In the genomic region with DNA sequence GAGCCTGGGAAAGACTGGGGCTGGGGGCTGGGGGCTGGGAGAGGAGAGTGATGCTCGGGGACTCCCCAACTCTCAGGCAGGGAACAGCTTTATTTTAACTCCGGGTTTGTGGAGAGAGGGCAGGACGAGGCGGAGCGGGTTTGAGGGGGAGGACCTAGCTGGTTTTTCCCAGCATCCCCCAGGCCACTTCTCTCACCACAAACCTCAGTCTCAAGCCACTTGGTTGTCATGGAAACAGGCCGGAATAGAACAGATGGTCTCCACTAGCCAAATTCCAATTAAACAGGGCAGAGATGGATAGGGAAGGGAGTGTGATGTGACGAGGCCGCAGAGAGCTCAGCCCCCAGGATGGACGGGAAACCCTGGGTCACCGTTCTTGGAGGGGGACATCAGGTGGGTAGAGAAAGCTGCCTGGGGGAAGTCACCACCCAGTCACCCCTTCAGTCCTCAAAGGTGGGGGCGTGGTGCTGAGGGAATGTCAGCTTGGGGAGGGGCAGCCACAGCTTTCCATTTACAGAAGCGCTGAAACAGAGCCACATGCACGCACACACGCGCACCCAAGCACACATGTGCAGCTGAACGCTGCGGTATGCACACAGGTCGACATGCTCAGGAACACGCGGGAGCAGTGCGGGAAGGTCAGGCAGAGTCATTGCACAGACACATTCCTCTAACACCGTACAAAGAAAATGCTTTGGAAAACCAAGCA, we compare ENCODE assay signal across 10 cellular contexts. TPM values are rescaled to one million over a fixed set of nuclear protein-coding genes. Genes with fewer than 3 reads are reported as not detected.
DNase-seq lines count a peak whose midpoint lies in the region; ATAC-seq, FAIRE-seq and TF ChIP-seq lines count a peak whose summit lies in the region.
"Had no signal": no experiment of that assay in that cellular context is flagged by ENCODE, and none has a peak within 500 bp of the region (broad histone marks: within the 10 kb centered on the region; RNA-seq: fewer than 3 reads in every experiment).

No MANE protein-coding gene starts in this region.

- SMC1A ChIA-PET in GM12878 (lab: Charles Lee; ENCODE audit: uncharacterized antibody, unreplicated experiment): interaction anchor here (1.8 to 2.0 kb wide), 2 partner anchors 20 to 36 kb away, joined by 8 to 9 read pairs; a partner anchor contains a TSS

- peak; percentile 90 for DNase-seq in DMS 273 treated with DMSO at 0.1 percent for 48 hours (lab: John Stamatoyannopoulos, UW)
- DNase-seq in NB4 (ENCODE audit: low read depth): peak; percentile 85
- no peak for DNase-seq in GM12878 (ENCODE audit: low read depth, low spot score)
- peak in 1 of 3 donors; percentile 40 for DNase-seq in mucosa of descending colon
- no peak for DNase-seq in effector CD4-positive, alpha-beta T cell
- no peak for DNase-seq in activated CD8-positive, alpha-beta memory T cell treated with anti-CD3 and anti-CD28 coated beads for 24 hours

- TF ChIP-seq POLR2A in NB4 (IDR thresholded peaks at IDR 0.05; ENCODE audit: extremely low read depth, insufficient read length): no peak
- TF ChIP-seq POLR2A in GM12878 (IDR thresholded peaks at IDR 0.05; ENCODE audit: low read depth, low read length): no peak

- H3K4me1 ChIP-seq in GM12878 (ENCODE audit: control insufficient read depth, insufficient read depth, low read length) (peaks cover 8% of the 10 kb centered on the region), mucosa of descending colon (ENCODE audit: low read depth) (peaks cover 3% of the 10 kb centered on the region)
- H3K4me1 ChIP-seq: SJSA1 had no signal

- WGBS in GM12878 (ENCODE audit: insufficient coverage, insufficient replicate concordance, low lambda C conversion rate, missing lambda C conversion rate): 65% methylated on average over 22 of the region's 22 CpGs

- H3K79me2 ChIP-seq in GM12878 (ENCODE audit: control insufficient read depth, insufficient read depth, low read length): no peaks in the 10 kb centered on the region

- peak overlapping the region; percentile 3; the same call in 1 of the 2 replicates for H3K4me2 ChIP-seq in GM12878 (ENCODE audit: control insufficient read depth, insufficient read depth)

- H3K36me3 ChIP-seq in GM12878 (ENCODE audit: control insufficient read depth in 2 of 2, insufficient read depth in 2 of 2, low read length in 1 of 2) (peaks cover 0 to 1% of the 10 kb centered on the region in 2 experiments; a peak in 1 of 4 replicates), mucosa of descending colon (ENCODE audit: low read depth) (no peaks in the 10 kb centered on the region)
- H3K36me3 ChIP-seq: SJSA1 had no signal

- RAD21 ChIA-PET in GM12878 (lab: Charles Lee; ENCODE audit: unreplicated experiment): interaction anchor here (0.6 to 2.1 kb wide), 3 partner anchors 19 to 36 kb away, joined by 4 to 8 read pairs (median 7); a partner anchor contains a TSS

- in situ Hi-C loops in GM12878 (cut with MboI): no loop called here

- ATAC-seq in GM12878 (peak; percentile 80), mucosa of descending colon (peak; percentile 12), HG03039 (IDR thresholded peaks at IDR 0.05; ENCODE audit: unreplicated experiment) (no peak), GM18861 (IDR thresholded peaks at IDR 0.05; ENCODE audit: unreplicated experiment) (no peak)

- POLR2A ChIA-PET in GM12878 (lab: Charles Lee): interaction anchor here (0.7 to 1.6 kb wide), 4 partner anchors 12 to 21 kb away, joined by 3 to 5 read pairs (median 4); a partner anchor contains a TSS

- intact Hi-C loops in GM12878 (cut with micrococcal nuclease; ENCODE audit: unreplicated experiment): no loop called here
- intact Hi-C loops in mucosa of descending colon (cut with DNase I, micrococcal nuclease): no loop called here

- FAIRE-seq in GM12878 (lab: Jason Lieb, UNC): peak; percentile 23
- FAIRE-seq: endometrium had no signal

- H4K20me1 ChIP-seq in GM12878 (ENCODE audit: control insufficient read depth, insufficient read depth): no peaks in the 10 kb centered on the region

- TF ChIP-seq EP300 in GM12878 (IDR thresholded peaks at IDR 0.05; ENCODE audit: borderline replicate concordance in 1 of 2, control insufficient read depth in 1 of 2, low read depth in 2 of 2, low read length in 2 of 2): no peak

- H3K27me3 ChIP-seq in GM12878 (replicated peaks in 1 of 2; ENCODE audit: control insufficient read depth in 2 of 2, insufficient read depth in 2 of 2, low read length in 1 of 2): no peaks in the 10 kb centered on the region
- H3K27me3 ChIP-seq: SJSA1 had no signal

- no peak overlapping the region for H3K9ac ChIP-seq in GM12878 (ENCODE audit: control insufficient read depth, insufficient read depth, low read length)

- no peak overlapping the region for H3K4me3 ChIP-seq in NB4 (ENCODE audit: low read depth, low read length)
- no peak overlapping the region for H3K4me3 ChIP-seq in GM12878
- no peak overlapping the region for H3K4me3 ChIP-seq in mucosa of descending colon
- H3K4me3 ChIP-seq: SJSA1 had no signal

- H3K9me3 ChIP-seq in GM12878 (replicated peaks; ENCODE audit: control insufficient read depth, insufficient read depth, low read length) (no peaks in the 10 kb centered on the region), mucosa of descending colon (no peaks in the 10 kb centered on the region)
- H3K9me3 ChIP-seq: SJSA1 had no signal

- no peak for TF ChIP-seq RAD21 in GM12878 (IDR thresholded peaks at IDR 0.05; ENCODE audit: insufficient read depth, low read depth, low read length)

- H3K27ac ChIP-seq in GM12878 (ENCODE audit: control insufficient read depth, insufficient read depth): no peak overlapping the region; the same call in 1 of the 2 replicates
- H3K27ac ChIP-seq: SJSA1 had no signal

- no peak for TF ChIP-seq CTCF in NB4 (IDR thresholded peaks at IDR 0.05; ENCODE audit: low read depth, low read length)
- TF ChIP-seq CTCF in GM12878 (IDR thresholded peaks at IDR 0.05 in 2 of 3, conservative IDR thresholded peaks at IDR 0.05 in 1 of 3; ENCODE audit: control insufficient read depth in 2 of 3, extremely low read depth in 1 of 3, insufficient read depth in 1 of 3, low read depth in 3 of 3, low read length in 3 of 3): no peak
- TF ChIP-seq CTCF in mucosa of descending colon (IDR thresholded peaks at IDR 0.05): no peak

- no TSS peak for BruUV-seq in GM12878 (replicated peaks; lab: Mats Ljungman, UMichigan)

- CTCF ChIA-PET in GM12878 (lab: Yijun Ruan, JAX): interaction anchor here (0.8 to 2.4 kb wide), 6 partner anchors 9 to 36 kb away, joined by 3 to 9 read pairs (median 4); no protein-coding TSS in a partner anchor

- peak overlapping the region; percentile 16; the same call in 1 of the 2 replicates for H2AFZ ChIP-seq in GM12878 (ENCODE audit: control insufficient read depth, low read depth, low read length)

TF ChIP-seq in GM12878, 131 proteins besides CTCF, POLR2A, EP300 and RAD21:
- TF ChIP-seq RUNX3 (IDR thresholded peaks at IDR 0.05; ENCODE audit: low read length) (peak; percentile 86), BMI1 (IDR thresholded peaks at IDR 0.05; ENCODE audit: borderline replicate concordance) (peak; percentile 93), HDAC2 (IDR thresholded peaks at IDR 0.05) (no peak)

RNA-seq across cellular contexts. Expression of a gene that starts 19.2 kb away (rescaled TPM):
- total RNA-seq in GM12878 (2013; cell fraction: nucleolus; rRNA removed): 28.9 and 37.4 TPM in 2 replicates
- total RNA-seq in GM12878 (2014; rRNA removed) (2.3 and 2.4 TPM in 2 replicates), GM12878 (2014; rRNA removed; fragmentation: Illumina TruSeq; extraction: Trizol) (1.4 and 2.4 TPM in 2 replicates), GM12878 (2021) (7.5 and 8.7 TPM in 2 replicates), mucosa of descending colon (10 to 100 TPM; 19.6 to 48.9 (median 45.1) TPM)
- polyA plus RNA-seq in GM12878 (2011; ENCODE audit: low read depth): 6.9 TPM
- polyA plus RNA-seq in GM12878 (2011; rRNA removed) (3.8 and 9.2 TPM in 2 replicates), GM12878 (2014; fragmentation: Illumina TruSeq; extraction: Trizol) (2.3 and 4.5 TPM in 2 replicates), GM12878 (2014; fragmentation: Nextera tagmentation; extraction: Ambion mirVana) (1 to 10 TPM; 1.4 to 1.5 TPM), GM12878 (2014; rRNA removed) (2.9 and 4.1 TPM in 2 replicates), GM12878 (2016; fragmentation: Nextera tagmentation; extraction: Ambion mirVana) (1 to 10 TPM in 1 of 2 experiments, under 1 TPM in 1; 0.97 to 1.4 TPM)
- 10.4 and 13.9 TPM in 2 replicates for polyA plus RNA-seq in GM12878 (2011; cell fraction: cytosol; rRNA removed)
- 13.1 and 14.9 TPM in 2 replicates for polyA plus RNA-seq in GM12878 (2011; cell fraction: nucleus; rRNA removed)
- 16.1 and 16.9 TPM in 2 replicates for polyA plus RNA-seq in GM12878 (2012)
- polyA minus RNA-seq in GM12878 (2011; rRNA and poly(A)+ RNA removed): 15.3 and 21.6 TPM in 2 replicates
- polyA minus RNA-seq in GM12878 (2011; cell fraction: cytosol; rRNA and poly(A)+ RNA removed): 12.3 and 12.7 TPM in 2 replicates
- 11.2 and 13.6 TPM in 2 replicates for polyA minus RNA-seq in GM12878 (2011; cell fraction: nucleus; rRNA and poly(A)+ RNA removed)

Comparison
In these comparisons a context has a peak if more than half of its experiments do, and no peak if none do; other contexts are left out.
1. DNase-seq: peak in DMS 273 treated with DMSO at 0.1 percent for 48 hours (single experiment) and NB4 (single experiment); none in GM12878 (single experiment), effector CD4-positive, alpha-beta T cell (single experiment) and activated CD8-positive, alpha-beta memory T cell treated with anti-CD3 and anti-CD28 coated beads for 24 hours (single experiment).
2. ATAC-seq: peak in GM12878 (single experiment) and mucosa of descending colon (single experiment); none in HG03039 (single experiment) and GM18861 (single experiment).